In the genomic region with DNA sequence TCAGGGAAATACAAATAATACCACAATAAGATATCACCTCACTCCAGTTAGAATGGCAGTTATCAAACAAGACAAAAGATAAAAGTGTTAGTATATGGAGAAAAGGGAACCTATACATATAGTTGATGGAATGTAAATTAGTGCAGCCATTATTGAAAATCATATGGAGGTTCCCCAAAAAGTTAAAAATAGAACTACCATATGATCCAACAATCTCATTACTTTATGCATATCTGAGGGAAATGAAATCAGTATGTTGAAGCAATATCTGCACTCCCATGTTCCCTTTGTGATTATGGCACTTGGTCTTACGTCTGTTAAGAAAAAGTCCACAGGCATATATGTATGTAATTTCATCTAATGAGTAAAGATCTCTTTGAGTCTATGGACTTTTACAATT, we compare ENCODE assay signal across 23 cellular contexts.
"Had no signal": no experiment of that assay in that cellular context is flagged by ENCODE, and none has a peak within 500 bp of the region (broad histone marks: within the 10 kb centered on the region; RNA-seq: fewer than 3 reads in every experiment).

No MANE protein-coding gene starts in this region.

- H3K27ac ChIP-seq: colonic mucosa, esophagus muscularis mucosa, foreskin keratinocyte, gastroesophageal sphincter, heart left ventricle, hepatocyte, left lung, lower lobe of right lung had no signal

- H3K36me3 ChIP-seq: colonic mucosa had no signal

- H3K9me3 ChIP-seq: colonic mucosa, lower lobe of right lung had no signal

- H3K4me2 ChIP-seq: hepatocyte had no signal

- H3K4me3 ChIP-seq: colonic mucosa, esophagus muscularis mucosa, gastroesophageal sphincter, heart left ventricle, hepatocyte, left lung, lower lobe of right lung, mucosa of descending colon had no signal

- ATAC-seq: effector memory CD8-positive, alpha-beta T cell; foreskin keratinocyte; gastroesophageal sphincter; heart left ventricle; left cardiac atrium; left lung; left ventricle myocardium superior; lower lobe of right lung; mucosa of descending colon had no signal

- H3K27me3 ChIP-seq: colonic mucosa, esophagus muscularis mucosa, foreskin keratinocyte, gastroesophageal sphincter, heart left ventricle, hepatocyte, left lung had no signal

- H3K79me2 ChIP-seq: hepatocyte had no signal

- DNase-seq: colonic mucosa; cortex of kidney; effector CD8-positive, alpha-beta T cell; effector memory CD8-positive, alpha-beta T cell; endodermal cell; foreskin keratinocyte; heart left ventricle; hypothalamus; immature natural killer cell; left cardiac atrium; left lung; left ventricle myocardium superior; lower lobe of right lung; mesenchymal stem cell; mucosa of descending colon; naive B cell had no signal

- H2AFZ ChIP-seq: hepatocyte had no signal

- FAIRE-seq: endometrium, endothelial cell of umbilical vein, frontal cortex, keratinocyte had no signal

- H3K4me1 ChIP-seq: colonic mucosa, esophagus muscularis mucosa, foreskin keratinocyte, gastroesophageal sphincter, left lung, lower lobe of right lung had no signal
